8 cellular contexts compared by ENCODE assay signal in the genomic region with DNA sequence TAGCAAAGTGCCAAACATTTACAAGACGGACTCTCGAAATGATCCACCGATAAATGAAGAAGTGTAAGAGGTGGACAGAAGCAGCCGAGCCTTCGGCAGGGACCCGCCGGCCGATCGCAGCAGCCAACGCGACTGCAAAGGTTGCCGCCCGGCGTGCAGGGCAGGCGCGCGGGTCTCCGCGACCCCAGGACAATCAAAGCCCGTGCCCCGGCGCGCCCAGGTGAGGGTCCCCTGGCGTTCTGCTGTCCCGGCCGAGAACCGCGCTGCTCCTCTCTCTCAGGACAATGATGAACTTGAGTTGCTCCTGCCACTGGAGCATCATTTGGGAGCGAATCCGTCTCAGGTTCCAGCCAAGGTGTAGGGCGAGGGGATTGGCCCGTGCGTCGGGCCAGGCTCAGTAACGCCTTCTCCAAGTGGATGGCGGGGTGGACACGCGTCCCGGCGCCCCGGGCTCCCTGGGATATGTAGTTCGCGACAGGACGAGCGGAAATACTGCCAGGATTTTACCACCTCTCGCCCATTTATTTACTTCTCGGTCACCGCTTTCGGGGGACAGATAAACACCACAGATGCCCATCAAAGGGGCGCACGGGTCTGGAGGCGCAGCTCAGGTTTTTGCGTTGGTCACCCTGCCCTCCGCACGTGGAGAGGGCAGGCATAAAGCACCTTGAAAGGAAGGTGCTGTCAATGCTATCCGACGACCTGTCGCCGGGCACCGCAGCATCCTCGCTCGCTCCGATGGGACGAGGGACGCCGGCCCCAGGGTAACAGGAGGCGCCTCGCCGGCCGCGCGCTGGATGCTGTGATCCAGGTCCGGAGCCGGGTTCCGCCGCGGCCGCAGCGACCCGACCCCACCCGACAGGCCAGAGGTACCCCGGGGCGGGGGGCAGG. TPM values are rescaled to one million over a fixed set of nuclear protein-coding genes. Genes with fewer than 3 reads are reported as not detected.
DNase-seq lines count a peak whose midpoint lies in the region; ATAC-seq, FAIRE-seq and TF ChIP-seq lines count a peak whose summit lies in the region.

A gene with protein sequence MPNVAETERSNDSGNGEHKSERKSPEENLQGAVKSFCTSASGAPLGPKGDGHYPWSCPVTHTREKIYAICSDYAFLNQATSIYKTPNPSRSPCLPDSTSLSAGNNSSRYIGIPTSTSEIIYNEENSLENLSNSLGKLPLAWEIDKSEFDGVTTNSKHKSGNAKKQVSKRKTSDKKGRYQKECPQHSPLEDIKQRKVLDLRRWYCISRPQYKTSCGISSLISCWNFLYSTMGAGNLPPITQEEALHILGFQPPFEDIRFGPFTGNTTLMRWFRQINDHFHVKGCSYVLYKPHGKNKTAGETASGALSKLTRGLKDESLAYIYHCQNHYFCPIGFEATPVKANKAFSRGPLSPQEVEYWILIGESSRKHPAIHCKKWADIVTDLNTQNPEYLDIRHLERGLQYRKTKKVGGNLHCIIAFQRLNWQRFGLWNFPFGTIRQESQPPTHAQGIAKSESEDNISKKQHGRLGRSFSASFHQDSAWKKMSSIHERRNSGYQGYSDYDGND (plus strand): TSS at position 467 of the 891 bp plus-strand sequence. CDS start 8,149 bp downstream, outside the sequence.
A gene (minus strand): TSS at position 324 of the 891 bp plus-strand sequence. CDS start 306 bp downstream, at position 18.

- in situ Hi-C loops in astrocyte of the spinal cord (cut with HindIII; ENCODE audit: low sequenced_read_pairs), result no loop called here

- peaks cover 46% of the 10 kb centered on the region for H3K79me2 ChIP-seq in hepatocyte
- H3K79me2 ChIP-seq in Karpas-422 (ENCODE audit: low read length), result no peaks in the 10 kb centered on the region

- H3K9ac ChIP-seq in Karpas-422 (ENCODE audit: low read length), result no peak within 1 kb of the TSS

- H2AFZ ChIP-seq in hepatocyte (peak within 1 kb of the TSS; percentile 81), Karpas-422 (ENCODE audit: low read length) (no peak within 1 kb of the TSS)

- H3K36me3 ChIP-seq in hepatocyte (replicated peaks; ENCODE audit: insufficient read depth, low read depth) (no peaks in the 10 kb centered on the region), Karpas-422 (ENCODE audit: insufficient read depth, low read length) (no peaks in the 10 kb centered on the region)

- H3K4me3 ChIP-seq in astrocyte of the spinal cord (ENCODE audit: low read depth, low read length) (peak within 1 kb of the TSS; percentile 89), hepatocyte (peak within 1 kb of the TSS; percentile 65), Karpas-422 (ENCODE audit: low read length) (no peak within 1 kb of the TSS)

- peaks cover 7% of the 10 kb centered on the region for H3K4me1 ChIP-seq in hepatocyte (ENCODE audit: insufficient read depth)
- no peaks in the 10 kb centered on the region for H3K4me1 ChIP-seq in Karpas-422 (ENCODE audit: low read length)

- H3K27me3 ChIP-seq in hepatocyte, result no peaks in the 10 kb centered on the region
- H3K27me3 ChIP-seq in Karpas-422 (ENCODE audit: low read length), result no peaks in the 10 kb centered on the region

- H4K20me1 ChIP-seq in hepatocyte (ENCODE audit: insufficient read depth, poor library complexity, severe bottlenecking), result no peaks in the 10 kb centered on the region
- H4K20me1 ChIP-seq in Karpas-422 (ENCODE audit: insufficient read depth, low read depth, low read length), result no peaks in the 10 kb centered on the region

- peak within 1 kb of the TSS; percentile 91 for H3K4me2 ChIP-seq in hepatocyte
- H3K4me2 ChIP-seq in Karpas-422 (ENCODE audit: low read depth, low read length, poor library complexity, severe bottlenecking), result no peak within 1 kb of the TSS

- ATAC-seq in HG02943 (IDR thresholded peaks at IDR 0.05; ENCODE audit: low read depth, unreplicated experiment), result peak; percentile 72

- DNase-seq in GM18507 (ENCODE audit: extremely low spot score, insufficient read length, low read depth) (peak; percentile 85), NCI-H1930 (lab: John Stamatoyannopoulos, UW) (peak; percentile 92 to 94), T1000 (lab: John Stamatoyannopoulos, UW) (peak; percentile 71), astrocyte of the spinal cord (ENCODE audit: low read depth, low spot score) (peak; percentile 95), hepatocyte (ENCODE audit: low spot score) (peak; percentile 95), putamen (ENCODE audit: low spot score) (peak; percentile 90), Karpas-422 (no peak)

- peak within 1 kb of the TSS; percentile 87 for H3K27ac ChIP-seq in hepatocyte
- no peak within 1 kb of the TSS for H3K27ac ChIP-seq in Karpas-422 (ENCODE audit: low read length)

- no peaks in the 10 kb centered on the region for H3K9me2 ChIP-seq in hepatocyte (replicated peaks; ENCODE audit: insufficient read depth)
- H3K9me2 ChIP-seq in Karpas-422 (replicated peaks; ENCODE audit: insufficient read depth, low read length), result no peaks in the 10 kb centered on the region

- no peak for TF ChIP-seq CTCF in astrocyte of the spinal cord (IDR thresholded peaks at IDR 0.05; ENCODE audit: low read depth, low read length)
- no peak for TF ChIP-seq CTCF in hepatocyte (IDR thresholded peaks at IDR 0.05; ENCODE audit: poor library complexity)

- peak; percentile 95 for FAIRE-seq in GM18507 (lab: Jason Lieb, UNC)

- under 1% methylated on average over 65 of the region's 83 CpGs for WGBS in hepatocyte (ENCODE audit: low lambda C conversion rate, missing lambda C conversion rate)

- H3K9me3 ChIP-seq in hepatocyte (ENCODE audit: low read depth), result no peaks in the 10 kb centered on the region
- no peaks in the 10 kb centered on the region for H3K9me3 ChIP-seq in Karpas-422 (ENCODE audit: low read length)

RNA-seq across cellular contexts. Expression of the first gene that starts in this region (rescaled TPM):
- total RNA-seq in hepatocyte, result 23.4 and 33.5 TPM in 2 replicates
- 10.7 and 16.9 TPM in 2 replicates for polyA plus RNA-seq in hepatocyte
- total RNA-seq in Karpas-422 (2014; rRNA removed; shearing (Covaris generic); ENCODE audit: low replicate concordance), result not detected in 2 replicates

RNA-seq across cellular contexts. Expression of the second gene that starts in this region (rescaled TPM):
- 18.1 and 21.4 TPM in 2 replicates for total RNA-seq in hepatocyte
- polyA plus RNA-seq in hepatocyte, result 18.1 and 20.7 TPM in 2 replicates
- total RNA-seq in Karpas-422 (2014; rRNA removed; shearing (Covaris generic); ENCODE audit: low replicate concordance), result not detected in 2 replicates

Comparison
In these comparisons a context has a peak if more than half of its experiments do, and no peak if none do; other contexts are left out.
1. RNA of the first gene that starts in this region (total RNA-seq): 23.4 to 33.5 TPM in hepatocyte; not detected in Karpas-422; every median in the first group is over 10 times any median in the second.
2. RNA of the second gene that starts in this region (total RNA-seq): 18.1 to 21.4 TPM in hepatocyte; not detected in Karpas-422; every median in the first group is over 10 times any median in the second.